ENCODE assay signal across 10 cellular contexts in the genomic region with DNA sequence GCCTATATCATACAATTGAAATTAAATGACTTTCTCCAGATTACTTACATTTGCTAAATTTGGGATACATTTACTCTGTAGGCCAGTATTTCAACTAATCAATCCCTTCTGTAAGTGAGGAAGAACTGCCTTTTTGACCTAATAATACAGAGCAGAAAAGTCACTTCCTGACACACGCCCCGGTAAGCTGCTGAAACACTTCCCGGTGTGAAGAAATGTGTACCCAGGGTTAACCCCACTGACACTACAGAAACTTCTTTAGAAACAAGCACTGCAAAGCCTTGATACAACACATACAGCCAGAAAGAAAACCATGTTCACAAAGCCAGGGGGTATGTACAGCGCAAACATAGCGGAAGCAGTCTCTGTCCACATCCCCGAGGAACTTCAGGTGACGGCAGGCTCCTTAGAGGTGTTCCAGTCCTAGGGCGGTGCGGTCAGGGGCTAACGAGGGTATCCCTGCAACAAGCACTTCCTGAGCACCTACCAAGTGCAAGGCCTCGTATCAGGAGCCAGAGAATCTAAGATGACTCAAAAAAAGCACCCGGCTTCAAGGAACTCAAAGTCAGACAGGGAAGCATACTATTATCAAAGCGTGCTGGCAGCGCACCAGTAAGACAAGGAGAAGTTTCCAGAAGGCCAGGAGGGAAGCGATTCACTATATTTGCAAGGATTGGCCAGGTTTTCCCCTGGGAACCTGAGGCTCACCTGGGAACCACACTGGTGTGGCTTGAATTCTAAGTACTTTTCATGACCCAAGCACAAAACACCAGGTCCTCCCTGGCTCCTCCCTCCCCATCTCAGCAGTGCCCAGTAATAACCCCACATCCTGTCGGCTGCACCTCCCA. TPM values are rescaled to one million over a fixed set of nuclear protein-coding genes. Genes with fewer than 3 reads are reported as not detected.
DNase-seq lines count a peak whose midpoint lies in the region; ATAC-seq and TF ChIP-seq lines count a peak whose summit lies in the region.
"Had no signal": no experiment of that assay in that cellular context is flagged by ENCODE, and none has a peak within 500 bp of the region (broad histone marks: within the 10 kb centered on the region; RNA-seq: fewer than 3 reads in every experiment).

No MANE protein-coding gene starts in this region.

- H3K4me3 Mint-ChIP-seq in GM23338 (no peak overlapping the region), T-helper 17 cell (no peak overlapping the region)
- H3K4me3 Mint-ChIP-seq in activated naive CD8-positive, alpha-beta T cell treated with anti-CD3 and anti-CD28 coated beads, Interleukin-2, amount 50 U/mL, for 24 hours: no peak overlapping the region
- H3K4me3 Mint-ChIP-seq: activated T-helper 1 cell treated with anti-CD3 and anti-CD28 coated beads, Interleukin-12 subunit alpha, Interleukin-12 subunit beta, Interleukin-2, Interleukin-4 antibody, amounts not matched to agents 30 ng/mL and 10 ng/mL and 1 ng/mL, durations not matched to agents 14 hours and 24 hours and 36 hours had no signal

- H4K20me1 ChIP-seq in GM23338 (replicated peaks; ENCODE audit: insufficient read depth): 0 out of 2 replicates have a peak, but pooled peaks cover 7% of the 10 kb centered on the region

- H3K36me3 Mint-ChIP-seq in GM23338 (ENCODE audit: low read depth) (no peaks in the 10 kb centered on the region; the same call in 2 of the 3 replicates), T-helper 17 cell (ENCODE audit: low read depth) (no peaks in the 10 kb centered on the region)
- peaks cover 2% of the 10 kb centered on the region for H3K36me3 Mint-ChIP-seq in activated naive CD8-positive, alpha-beta T cell treated with anti-CD3 and anti-CD28 coated beads, Interleukin-2, amount 50 U/mL, for 24 hours (ENCODE audit: low read depth)

- ATAC-seq in GM23338: no peak
- ATAC-seq in T-helper 17 cell: peak; percentile 31
- no peak for ATAC-seq in HG02678 (IDR thresholded peaks at IDR 0.05; ENCODE audit: unreplicated experiment)
- no peak for ATAC-seq in HG03039 (IDR thresholded peaks at IDR 0.05; ENCODE audit: unreplicated experiment)
- ATAC-seq in activated naive CD8-positive, alpha-beta T cell treated with anti-CD3 and anti-CD28 coated beads, Interleukin-2, amount 50 U/mL, for 24 hours: no peak
- ATAC-seq in HG02623 (IDR thresholded peaks at IDR 0.05; ENCODE audit: unreplicated experiment): no peak

- H3K9me3 Mint-ChIP-seq in GM23338: no peaks in the 10 kb centered on the region
- H3K9me3 Mint-ChIP-seq in activated naive CD8-positive, alpha-beta T cell treated with anti-CD3 and anti-CD28 coated beads, Interleukin-2, amount 50 U/mL, for 24 hours: no peaks in the 10 kb centered on the region
- H3K9me3 Mint-ChIP-seq: activated T-helper 1 cell treated with anti-CD3 and anti-CD28 coated beads, Interleukin-12 subunit alpha, Interleukin-12 subunit beta, Interleukin-2, Interleukin-4 antibody, amounts not matched to agents 30 ng/mL and 10 ng/mL and 1 ng/mL, durations not matched to agents 14 hours and 24 hours and 36 hours had no signal

- peaks cover 45% of the 10 kb centered on the region for H3K4me1 ChIP-seq in GM23338 (ENCODE audit: insufficient read depth)

- H3K27me3 Mint-ChIP-seq in GM23338 (ENCODE audit: insufficient read depth, low read depth, poor library complexity) (peaks cover 28% of the 10 kb centered on the region), T-helper 17 cell (no peaks in the 10 kb centered on the region)
- H3K27me3 Mint-ChIP-seq in activated naive CD8-positive, alpha-beta T cell treated with anti-CD3 and anti-CD28 coated beads, Interleukin-2, amount 50 U/mL, for 24 hours: no peaks in the 10 kb centered on the region

- H3K9me2 ChIP-seq in GM23338 (ENCODE audit: insufficient read depth): no peaks in the 10 kb centered on the region

- H3K4me3 ChIP-seq in GM23338 (no peak overlapping the region), skin epidermis (no peak overlapping the region)

- H3K79me2 ChIP-seq in GM23338 (replicated peaks; ENCODE audit: insufficient read depth): peaks cover 22% of the 10 kb centered on the region

- no peak for TF ChIP-seq CTCF in GM23338 (conservative IDR thresholded peaks at IDR 0.05; ENCODE audit: low read depth in 2 of 2)

- peaks cover 71% of the 10 kb centered on the region for H3K4me1 Mint-ChIP-seq in GM23338
- peaks cover 61% of the 10 kb centered on the region for H3K4me1 Mint-ChIP-seq in T-helper 17 cell
- peaks cover 53% of the 10 kb centered on the region for H3K4me1 Mint-ChIP-seq in activated naive CD8-positive, alpha-beta T cell treated with anti-CD3 and anti-CD28 coated beads, Interleukin-2, amount 50 U/mL, for 24 hours

- 0 out of 2 replicates have a peak, but pooled peaks cover 7% of the 10 kb centered on the region for H3F3A ChIP-seq in GM23338 (replicated peaks; ENCODE audit: low read depth)

- no peak overlapping the region for H3K4me2 ChIP-seq in GM23338

- no peaks in the 10 kb centered on the region for H3K36me3 ChIP-seq in GM23338 (ENCODE audit: insufficient read depth)

- H2AFZ ChIP-seq in GM23338: no peak overlapping the region

- H3K27ac ChIP-seq in GM23338 (ENCODE audit: low read depth): no peak overlapping the region
- H3K27ac ChIP-seq in skin epidermis: peak overlapping the region in 12 of 21 experiments; percentile 0 to 85 (median 22)

- DNase-seq in GM23338 (ENCODE audit: low spot score) (no peak), T-helper 17 cell (no peak), iris pigment epithelial cell (ENCODE audit: low read depth) (peak; percentile 53)
- no peak for DNase-seq in activated naive CD8-positive, alpha-beta T cell treated with anti-CD3 and anti-CD28 coated beads, Interleukin-2, amount 50 U/mL, for 24 hours
- DNase-seq: T-helper 2 cell had no signal

- H3K9me3 ChIP-seq in T-helper 17 cell (ENCODE audit: control insufficient read depth, low read length, poor library complexity, severe bottlenecking): no peaks in the 10 kb centered on the region

- peaks cover 27% of the 10 kb centered on the region for H3K27me3 ChIP-seq in GM23338 (ENCODE audit: insufficient read depth)

- H3K27ac Mint-ChIP-seq in GM23338 (peak overlapping the region; percentile 37; the same call in 1 of the 2 replicates), T-helper 17 cell (peak overlapping the region; percentile 77)
- H3K27ac Mint-ChIP-seq in activated naive CD8-positive, alpha-beta T cell treated with anti-CD3 and anti-CD28 coated beads, Interleukin-2, amount 50 U/mL, for 24 hours: no peak overlapping the region
- H3K27ac Mint-ChIP-seq: activated T-helper 1 cell treated with anti-CD3 and anti-CD28 coated beads, Interleukin-12 subunit alpha, Interleukin-12 subunit beta, Interleukin-2, Interleukin-4 antibody, amounts not matched to agents 30 ng/mL and 10 ng/mL and 1 ng/mL, durations not matched to agents 14 hours and 24 hours and 36 hours had no signal

RNA-seq across cellular contexts. Expression of gene ZNF516, which starts 46.6 kb away (rescaled TPM):
- 13.5 and 24.2 TPM in 2 replicates for total RNA-seq in GM23338 (2014; rRNA removed; shearing (Covaris generic))
- 11.9 and 12.2 TPM in 2 replicates for polyA plus RNA-seq in GM23338 (2016; fragmentation: Nextera tagmentation; extraction: Ambion mirVana)
- total RNA-seq in T-helper 17 cell: 10 to 100 TPM; 16.5 to 29.6 TPM
